Comparison of ENCODE assay signal across 15 cellular contexts in genomic region chr20:33650753-33651561, GRCh38. TPM values are rescaled to one million over a fixed set of nuclear protein-coding genes. Genes with fewer than 3 reads are reported as not detected.
A peak's percentile ranks its signal among the peaks of the same experiment; 100 is the strongest.
DNase-seq lines count a peak whose midpoint lies in the region; ATAC-seq, FAIRE-seq and TF ChIP-seq lines count a peak whose summit lies in the region.
"Had no signal": no experiment of that assay in that cellular context is flagged by ENCODE, and none has a peak within 500 bp of the region (broad histone marks: within the 10 kb centered on the region; RNA-seq: fewer than 3 reads in every experiment).

No MANE protein-coding gene starts in this region.

- H3K4me1 Mint-ChIP-seq in MCF 10A (ENCODE audit: insufficient read depth, unreplicated experiment) = peaks cover 10% of the 10 kb centered on the region

- intact Hi-C loops in MCF 10A (cut with micrococcal nuclease) = no loop called here

- dilution Hi-C loops in keratinocyte (cut with MboI; ENCODE audit: extremely low pct_ligation_motif_present, low sequenced_read_pairs) = no loop called here

- TF ChIP-seq CTCF in MCF 10A (IDR thresholded peaks at IDR 0.05; ENCODE audit: unreplicated experiment) (no peak), OCI-LY1 (IDR thresholded peaks at IDR 0.05; ENCODE audit: low read length) (no peak), keratinocyte (optimal IDR thresholded peaks at IDR 0.05 in 1 of 3, IDR thresholded peaks at IDR 0.05 in 1 of 3, conservative IDR thresholded peaks at IDR 0.05 in 1 of 3; ENCODE audit: extremely low read depth in 1 of 3, insufficient read depth in 2 of 3, low read length in 3 of 3) (no peak)

- H3K27me3 Mint-ChIP-seq in MCF 10A (ENCODE audit: insufficient read depth, unreplicated experiment) = no peaks in the 10 kb centered on the region
- H3K27me3 Mint-ChIP-seq: activated naive CD4-positive, alpha-beta T cell treated with anti-CD3 and anti-CD28 coated beads, Interleukin-2, amount 50 U/mL, for 24 hours; B cell; T-helper 17 cell had no signal

- CTCF ChIA-PET in MCF 10A (lab: Yijun Ruan, JAX) = interaction anchor here (0.7 to 5.6 kb wide), 6 partner anchors 12 to 194 kb away, joined by 3 to 28 read pairs (median 4); partner anchors contain the start of gene ACTL10

- peaks cover 32% of the 10 kb centered on the region for H3K36me3 Mint-ChIP-seq in MCF 10A (ENCODE audit: insufficient read depth, unreplicated experiment)
- H3K36me3 Mint-ChIP-seq: activated naive CD4-positive, alpha-beta T cell treated with anti-CD3 and anti-CD28 coated beads, Interleukin-2, amount 50 U/mL, for 24 hours had no signal

- no peak for ATAC-seq in HG02623 (IDR thresholded peaks at IDR 0.05; ENCODE audit: unreplicated experiment)
- ATAC-seq: T-helper 17 cell had no signal

- no peaks in the 10 kb centered on the region for H3K9me3 Mint-ChIP-seq in MCF 10A (ENCODE audit: unreplicated experiment)
- H3K9me3 Mint-ChIP-seq: activated naive CD4-positive, alpha-beta T cell treated with anti-CD3 and anti-CD28 coated beads, Interleukin-2, amount 50 U/mL, for 24 hours had no signal

- H3K36me3 ChIP-seq in OCI-LY1 (ENCODE audit: insufficient read depth, low read length) (0 out of 2 replicates have a peak, but pooled peaks cover 4% of the 10 kb centered on the region), keratinocyte (ENCODE audit: control insufficient read depth in 2 of 2, extremely low read depth in 1 of 2, insufficient read depth in 2 of 2, low read length in 2 of 2) (no peaks in the 10 kb centered on the region)

- H3K27ac ChIP-seq in OCI-LY1 (ENCODE audit: low read depth, low read length, poor library complexity, severe bottlenecking) (peak overlapping the region; percentile 12), keratinocyte (ENCODE audit: control insufficient read depth, insufficient read depth, low read length) (no peak overlapping the region)
- H3K27ac ChIP-seq: parathyroid adenoma had no signal

- no peak overlapping the region for H3K9ac ChIP-seq in OCI-LY1 (ENCODE audit: low read length)
- no peak overlapping the region for H3K9ac ChIP-seq in keratinocyte (ENCODE audit: control insufficient read depth, extremely low read depth, insufficient read depth, low read length)
- H3K9ac ChIP-seq: parathyroid adenoma had no signal

- no peaks in the 10 kb centered on the region for H3K9me2 ChIP-seq in OCI-LY1 (ENCODE audit: low read depth, low read length)

- POLR2A ChIA-PET in MCF 10A (lab: Yijun Ruan, JAX) = interaction anchor here (0.7 to 1.0 kb wide), 4 partner anchors 13 to 705 kb away, joined by 3 to 4 read pairs (median 4); no protein-coding TSS in a partner anchor

- H3K9me3 ChIP-seq in OCI-LY1 (ENCODE audit: low read length) (no peaks in the 10 kb centered on the region), keratinocyte (ENCODE audit: control insufficient read depth, low read depth, low read length) (no peaks in the 10 kb centered on the region)

- H3K4me3 ChIP-seq in OCI-LY1 (ENCODE audit: low read depth, low read length, poor library complexity, severe bottlenecking) = no peak overlapping the region
- H3K4me3 ChIP-seq in keratinocyte (ENCODE audit: control insufficient read depth in 2 of 3, extremely low read depth in 1 of 3, insufficient read depth in 2 of 3, low read depth in 1 of 3, low read length in 3 of 3) = no peak overlapping the region

- no peak overlapping the region for H3K4me2 ChIP-seq in OCI-LY1 (ENCODE audit: low read length)
- peak overlapping the region; percentile 44 for H3K4me2 ChIP-seq in keratinocyte (ENCODE audit: control insufficient read depth, extremely low read depth, insufficient read depth, low read depth, low read length)

- no TSS peak for BruUV-seq in MCF 10A (replicated peaks; lab: Mats Ljungman, UMichigan)

- FAIRE-seq in keratinocyte (lab: Jason Lieb, UNC) = no peak

- H3K27ac Mint-ChIP-seq in MCF 10A (ENCODE audit: low read depth, unreplicated experiment) = no peak overlapping the region
- H3K27ac Mint-ChIP-seq: activated naive CD4-positive, alpha-beta T cell treated with anti-CD3 and anti-CD28 coated beads, Interleukin-2, amount 50 U/mL, for 24 hours; B cell; T-helper 17 cell had no signal

- H3K4me3 Mint-ChIP-seq in MCF 10A (ENCODE audit: unreplicated experiment) = no peak overlapping the region
- H3K4me3 Mint-ChIP-seq: activated naive CD4-positive, alpha-beta T cell treated with anti-CD3 and anti-CD28 coated beads, Interleukin-2, amount 50 U/mL, for 24 hours; B cell; T-helper 17 cell had no signal

- no peaks in the 10 kb centered on the region for H3K27me3 ChIP-seq in OCI-LY1 (ENCODE audit: insufficient read depth, low read length)
- no peaks in the 10 kb centered on the region for H3K27me3 ChIP-seq in keratinocyte (ENCODE audit: control insufficient read depth, extremely low read depth, insufficient read depth, low read length)

- no peaks in the 10 kb centered on the region for H3F3A ChIP-seq in OCI-LY1 (ENCODE audit: insufficient read depth, low read length)

- H2AFZ ChIP-seq in OCI-LY1 (ENCODE audit: low read length) (no peak overlapping the region), keratinocyte (ENCODE audit: control insufficient read depth, low read length) (no peak overlapping the region)
- H2AFZ ChIP-seq: parathyroid adenoma had no signal

- H3K9me1 ChIP-seq in keratinocyte (ENCODE audit: control insufficient read depth, extremely low read depth, insufficient read depth, low read length) = peaks cover 7% of the 10 kb centered on the region

- H3K79me2 ChIP-seq in OCI-LY1 (ENCODE audit: insufficient read depth, low read length) (no peaks in the 10 kb centered on the region), keratinocyte (ENCODE audit: control insufficient read depth, insufficient read depth, low read length) (no peaks in the 10 kb centered on the region)
- H3K79me2 ChIP-seq: parathyroid adenoma had no signal

- in situ Hi-C loops in T47D (cut with HindIII; ENCODE audit: low pct_unique_long_range_greater_than_20kb, low sequenced_read_pairs) = no loop called here

- H4K20me1 ChIP-seq in OCI-LY1 (ENCODE audit: insufficient read depth, low read length) (no peaks in the 10 kb centered on the region), keratinocyte (ENCODE audit: control insufficient read depth, extremely low read depth, insufficient read depth, low read length) (peaks cover 3% of the 10 kb centered on the region)

- DNase-seq in T47D (ENCODE audit: low read depth in 1 of 2, low spot score in 1 of 2) = peak; percentile 84 to 91
- no peak for DNase-seq in MCF 10A (ENCODE audit: unreplicated experiment)
- no peak for DNase-seq in keratinocyte (ENCODE audit: low read depth, low spot score)
- no peak for DNase-seq in RPMI8226
- DNase-seq in NCI-H1417 treated with DMSO at 0.1 percent for 48 hours (lab: John Stamatoyannopoulos, UW) = no peak
- DNase-seq in NCI-H2107 (lab: John Stamatoyannopoulos, UW) = no peak
- DNase-seq: cerebellar nuclear complex; stimulated activated CD4-positive, alpha-beta T cell treated with anti-CD3 and anti-CD28 coated beads, Interleukin-1b, Interleukin-23, amount 100 ng/mL, for 48 hours; T-helper 17 cell had no signal

- H3K4me1 ChIP-seq in OCI-LY1 (ENCODE audit: insufficient read depth, low read length, severe bottlenecking) = peaks cover 30% of the 10 kb centered on the region
- H3K4me1 ChIP-seq in keratinocyte (ENCODE audit: control insufficient read depth, extremely low read depth, insufficient read depth, low read length) = peaks cover 35% of the 10 kb centered on the region

RNA-seq across cellular contexts. Expression of gene C20orf144, which starts 11.2 kb away (rescaled TPM):
- total RNA-seq in MCF 10A (2022) = 0.12 and 0.21 TPM in 2 replicates
- polyA plus RNA-seq in keratinocyte = 0.02 to 0.03 TPM in 2 of 3 replicates, not detected in the other
- polyA plus RNA-seq in keratinocyte (2011; ENCODE audit: low read depth) = not detected
- not detected in 2 replicates for polyA plus RNA-seq in keratinocyte (2011; cell fraction: cytosol; rRNA removed)
- 0.09 TPM in 1 of 2 replicates, not detected in the other for polyA plus RNA-seq in keratinocyte (2011; cell fraction: nucleus; rRNA removed)
- polyA plus RNA-seq in keratinocyte (2012; ENCODE audit: low replicate concordance) = 0.05 and 0.08 TPM in 2 replicates
- not detected in 3 replicates for polyA minus RNA-seq in keratinocyte
- not detected for polyA minus RNA-seq in keratinocyte (2011; cell fraction: cytosol; rRNA and poly(A)+ RNA removed)
- polyA minus RNA-seq in keratinocyte (2011; cell fraction: nucleus; rRNA and poly(A)+ RNA removed) = not detected in 2 replicates
- total RNA-seq: H4 had no signal

RNA-seq across cellular contexts. Expression of gene ACTL10, which starts 15.8 kb away (rescaled TPM):
- total RNA-seq in MCF 10A (2022) = 1.7 and 3.2 TPM in 2 replicates
- polyA plus RNA-seq in keratinocyte = 0.28 to 0.50 TPM (median 0.48 TPM) in 3 replicates
- polyA plus RNA-seq in keratinocyte (2011; ENCODE audit: low read depth) = 0.17 TPM
- 0.18 and 0.43 TPM in 2 replicates for polyA plus RNA-seq in keratinocyte (2011; cell fraction: cytosol; rRNA removed)
- 0.22 and 0.44 TPM in 2 replicates for polyA plus RNA-seq in keratinocyte (2011; cell fraction: nucleus; rRNA removed)
- polyA plus RNA-seq in keratinocyte (2012; ENCODE audit: low replicate concordance) = 0.27 and 1.1 TPM in 2 replicates
- 0.16 to 0.20 TPM (median 0.16 TPM) in 3 replicates for polyA minus RNA-seq in keratinocyte
- not detected for polyA minus RNA-seq in keratinocyte (2011; cell fraction: cytosol; rRNA and poly(A)+ RNA removed)
- 0.63 and 0.78 TPM in 2 replicates for polyA minus RNA-seq in keratinocyte (2011; cell fraction: nucleus; rRNA and poly(A)+ RNA removed)
- total RNA-seq: H4 had no signal

RNA-seq across cellular contexts. Expression of gene NECAB3, which starts 23.3 kb away (rescaled TPM):
- 13.0 and 15.1 TPM in 2 replicates for total RNA-seq in MCF 10A (2022)
- polyA plus RNA-seq in keratinocyte = 3.8 to 10.3 TPM (median 4.6 TPM) in 3 replicates
- 1.0 TPM for polyA plus RNA-seq in keratinocyte (2011; ENCODE audit: low read depth)
- 2.2 and 6.7 TPM in 2 replicates for polyA plus RNA-seq in keratinocyte (2011; cell fraction: cytosol; rRNA removed)
- polyA plus RNA-seq in keratinocyte (2011; cell fraction: nucleus; rRNA removed) = 18.5 and 27.1 TPM in 2 replicates
- polyA plus RNA-seq in keratinocyte (2012; ENCODE audit: low replicate concordance) = 4.2 and 4.5 TPM in 2 replicates
- polyA minus RNA-seq in keratinocyte = 4.0 to 10.3 TPM (median 4.7 TPM) in 3 replicates
- polyA minus RNA-seq in keratinocyte (2011; cell fraction: cytosol; rRNA and poly(A)+ RNA removed) = 8.4 TPM
- polyA minus RNA-seq in keratinocyte (2011; cell fraction: nucleus; rRNA and poly(A)+ RNA removed) = 3.0 and 8.1 TPM in 2 replicates

RNA-seq across cellular contexts. Expression of gene E2F1, which starts 35.2 kb away (rescaled TPM):
- 1.4 and 3.7 TPM in 2 replicates for total RNA-seq in MCF 10A (2022)
- 1.3 to 3.4 TPM (median 2.8 TPM) in 3 replicates for polyA plus RNA-seq in keratinocyte
- 0.51 TPM for polyA plus RNA-seq in keratinocyte (2011; ENCODE audit: low read depth)
- polyA plus RNA-seq in keratinocyte (2011; cell fraction: cytosol; rRNA removed) = 0.68 and 1.2 TPM in 2 replicates
- 2.4 and 2.8 TPM in 2 replicates for polyA plus RNA-seq in keratinocyte (2011; cell fraction: nucleus; rRNA removed)
- 0.61 and 3.7 TPM in 2 replicates for polyA plus RNA-seq in keratinocyte (2012; ENCODE audit: low replicate concordance)
- 1.0 to 7.8 TPM (median 2.2 TPM) in 3 replicates for polyA minus RNA-seq in keratinocyte
- polyA minus RNA-seq in keratinocyte (2011; cell fraction: cytosol; rRNA and poly(A)+ RNA removed) = 0.96 TPM
- polyA minus RNA-seq in keratinocyte (2011; cell fraction: nucleus; rRNA and poly(A)+ RNA removed) = 0.70 and 1.2 TPM in 2 replicates

Comparison
In these comparisons a context has a peak if more than half of its experiments do, and no peak if none do; other contexts are left out.
1. DNase-seq: peak in T47D (2 of 2); none in MCF 10A (single experiment), keratinocyte (single experiment), RPMI8226 (single experiment), NCI-H1417 treated with DMSO at 0.1 percent for 48 hours (single experiment) and NCI-H2107 (single experiment).